ENCODE assay signal across 18 cellular contexts in the genomic region with DNA sequence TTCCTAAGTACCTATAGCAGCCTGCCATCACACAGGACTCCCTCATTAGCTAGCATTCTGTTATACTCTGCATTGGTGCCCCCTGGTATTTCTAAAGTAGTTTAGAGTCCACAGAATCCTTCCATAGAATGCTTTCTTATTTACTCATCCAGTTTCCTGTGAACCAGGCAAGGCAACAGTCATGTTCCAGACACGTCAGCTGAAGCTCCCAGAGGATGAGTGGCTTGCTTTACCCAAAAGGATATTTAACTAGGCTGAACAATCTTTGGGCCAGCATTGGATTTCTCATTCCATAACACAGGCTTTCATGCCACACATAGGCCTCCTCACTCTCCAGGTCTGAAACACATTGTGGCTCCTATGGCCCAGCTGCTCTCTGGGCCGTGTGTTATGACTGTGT.
A peak's percentile ranks its signal among the peaks of the same experiment; 100 is the strongest.
DNase-seq lines count a peak whose midpoint lies in the region; ATAC-seq lines count a peak whose summit lies in the region.
"Had no signal": no experiment of that assay in that cellular context is flagged by ENCODE, and none has a peak within 500 bp of the region (broad histone marks: within the 10 kb centered on the region; RNA-seq: fewer than 3 reads in every experiment).

No MANE protein-coding gene starts in this region.

- intact Hi-C loops in Right ventricle myocardium inferior (cut with DNase I): no loop called here

- ATAC-seq in HG03139 (IDR thresholded peaks at IDR 0.05; ENCODE audit: unreplicated experiment) (no peak), Right ventricle myocardium inferior (no peak)
- ATAC-seq: A549; HCT116; right lobe of liver; stimulated activated effector memory CD8-positive, alpha-beta T cell treated with anti-CD3 and anti-CD28 coated beads, Interleukin-12 subunit alpha, Interleukin-12 subunit beta, amount 100 ng/mL, for 72 hours had no signal

- DNase-seq in 8988T (peak; percentile 9), HCEC 1CT (peak; percentile 13), amniotic epithelial cell (ENCODE audit: low read depth) (peak; percentile 78), glomerular visceral epithelial cell (ENCODE audit: extremely low spot score) (peak; percentile 31), inferior parietal cortex (ENCODE audit: extremely low spot score) (no peak), HPDE6-E6E7 (ENCODE audit: extremely low spot score) (no peak), Right ventricle myocardium inferior (ENCODE audit: missing footprints) (no peak)
- DNase-seq: activated CD4-positive, alpha-beta T cell treated with anti-CD3 and anti-CD28 coated beads for 1 hour; activated naive CD8-positive, alpha-beta T cell treated with anti-CD3 and anti-CD28 coated beads for 36 hours; NCI-H2029; NCI-H69; Peyer's patch; right lobe of liver; T-helper 2 cell had no signal

Comparison
In these comparisons a context has a peak if more than half of its experiments do, and no peak if none do; other contexts are left out.
1. DNase-seq: peak in 8988T (single experiment), HCEC 1CT (single experiment), amniotic epithelial cell (single experiment) and glomerular visceral epithelial cell (single experiment); none in inferior parietal cortex (single experiment), HPDE6-E6E7 (single experiment) and Right ventricle myocardium inferior (single experiment).